1 cellular context compared by ENCODE assay signal in the genomic region with DNA sequence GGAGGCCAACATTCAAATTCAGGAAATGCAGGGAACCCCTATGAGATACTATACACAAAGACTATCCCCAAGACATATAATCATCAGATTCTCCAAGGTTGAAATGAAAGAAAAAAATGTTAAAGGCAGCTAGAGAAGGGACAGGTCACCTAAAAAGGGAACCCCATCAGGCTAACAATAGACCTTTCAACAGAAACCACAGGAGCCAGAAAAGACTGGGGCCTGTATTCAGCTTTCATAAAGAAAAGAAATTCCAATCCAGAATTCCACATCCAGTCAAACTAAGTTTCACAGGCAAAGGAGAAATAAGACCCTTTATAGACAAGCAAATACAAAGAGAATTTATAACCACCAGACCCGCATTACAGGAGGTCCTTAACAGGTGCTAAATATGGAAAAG.
TF ChIP-seq lines count a peak whose summit lies in the region.

No MANE protein-coding gene starts in this region.

TF ChIP-seq in GM23338, 12 proteins besides CTCF, POLR2A, EP300 and RAD21:
- TF ChIP-seq, protein P1, sequence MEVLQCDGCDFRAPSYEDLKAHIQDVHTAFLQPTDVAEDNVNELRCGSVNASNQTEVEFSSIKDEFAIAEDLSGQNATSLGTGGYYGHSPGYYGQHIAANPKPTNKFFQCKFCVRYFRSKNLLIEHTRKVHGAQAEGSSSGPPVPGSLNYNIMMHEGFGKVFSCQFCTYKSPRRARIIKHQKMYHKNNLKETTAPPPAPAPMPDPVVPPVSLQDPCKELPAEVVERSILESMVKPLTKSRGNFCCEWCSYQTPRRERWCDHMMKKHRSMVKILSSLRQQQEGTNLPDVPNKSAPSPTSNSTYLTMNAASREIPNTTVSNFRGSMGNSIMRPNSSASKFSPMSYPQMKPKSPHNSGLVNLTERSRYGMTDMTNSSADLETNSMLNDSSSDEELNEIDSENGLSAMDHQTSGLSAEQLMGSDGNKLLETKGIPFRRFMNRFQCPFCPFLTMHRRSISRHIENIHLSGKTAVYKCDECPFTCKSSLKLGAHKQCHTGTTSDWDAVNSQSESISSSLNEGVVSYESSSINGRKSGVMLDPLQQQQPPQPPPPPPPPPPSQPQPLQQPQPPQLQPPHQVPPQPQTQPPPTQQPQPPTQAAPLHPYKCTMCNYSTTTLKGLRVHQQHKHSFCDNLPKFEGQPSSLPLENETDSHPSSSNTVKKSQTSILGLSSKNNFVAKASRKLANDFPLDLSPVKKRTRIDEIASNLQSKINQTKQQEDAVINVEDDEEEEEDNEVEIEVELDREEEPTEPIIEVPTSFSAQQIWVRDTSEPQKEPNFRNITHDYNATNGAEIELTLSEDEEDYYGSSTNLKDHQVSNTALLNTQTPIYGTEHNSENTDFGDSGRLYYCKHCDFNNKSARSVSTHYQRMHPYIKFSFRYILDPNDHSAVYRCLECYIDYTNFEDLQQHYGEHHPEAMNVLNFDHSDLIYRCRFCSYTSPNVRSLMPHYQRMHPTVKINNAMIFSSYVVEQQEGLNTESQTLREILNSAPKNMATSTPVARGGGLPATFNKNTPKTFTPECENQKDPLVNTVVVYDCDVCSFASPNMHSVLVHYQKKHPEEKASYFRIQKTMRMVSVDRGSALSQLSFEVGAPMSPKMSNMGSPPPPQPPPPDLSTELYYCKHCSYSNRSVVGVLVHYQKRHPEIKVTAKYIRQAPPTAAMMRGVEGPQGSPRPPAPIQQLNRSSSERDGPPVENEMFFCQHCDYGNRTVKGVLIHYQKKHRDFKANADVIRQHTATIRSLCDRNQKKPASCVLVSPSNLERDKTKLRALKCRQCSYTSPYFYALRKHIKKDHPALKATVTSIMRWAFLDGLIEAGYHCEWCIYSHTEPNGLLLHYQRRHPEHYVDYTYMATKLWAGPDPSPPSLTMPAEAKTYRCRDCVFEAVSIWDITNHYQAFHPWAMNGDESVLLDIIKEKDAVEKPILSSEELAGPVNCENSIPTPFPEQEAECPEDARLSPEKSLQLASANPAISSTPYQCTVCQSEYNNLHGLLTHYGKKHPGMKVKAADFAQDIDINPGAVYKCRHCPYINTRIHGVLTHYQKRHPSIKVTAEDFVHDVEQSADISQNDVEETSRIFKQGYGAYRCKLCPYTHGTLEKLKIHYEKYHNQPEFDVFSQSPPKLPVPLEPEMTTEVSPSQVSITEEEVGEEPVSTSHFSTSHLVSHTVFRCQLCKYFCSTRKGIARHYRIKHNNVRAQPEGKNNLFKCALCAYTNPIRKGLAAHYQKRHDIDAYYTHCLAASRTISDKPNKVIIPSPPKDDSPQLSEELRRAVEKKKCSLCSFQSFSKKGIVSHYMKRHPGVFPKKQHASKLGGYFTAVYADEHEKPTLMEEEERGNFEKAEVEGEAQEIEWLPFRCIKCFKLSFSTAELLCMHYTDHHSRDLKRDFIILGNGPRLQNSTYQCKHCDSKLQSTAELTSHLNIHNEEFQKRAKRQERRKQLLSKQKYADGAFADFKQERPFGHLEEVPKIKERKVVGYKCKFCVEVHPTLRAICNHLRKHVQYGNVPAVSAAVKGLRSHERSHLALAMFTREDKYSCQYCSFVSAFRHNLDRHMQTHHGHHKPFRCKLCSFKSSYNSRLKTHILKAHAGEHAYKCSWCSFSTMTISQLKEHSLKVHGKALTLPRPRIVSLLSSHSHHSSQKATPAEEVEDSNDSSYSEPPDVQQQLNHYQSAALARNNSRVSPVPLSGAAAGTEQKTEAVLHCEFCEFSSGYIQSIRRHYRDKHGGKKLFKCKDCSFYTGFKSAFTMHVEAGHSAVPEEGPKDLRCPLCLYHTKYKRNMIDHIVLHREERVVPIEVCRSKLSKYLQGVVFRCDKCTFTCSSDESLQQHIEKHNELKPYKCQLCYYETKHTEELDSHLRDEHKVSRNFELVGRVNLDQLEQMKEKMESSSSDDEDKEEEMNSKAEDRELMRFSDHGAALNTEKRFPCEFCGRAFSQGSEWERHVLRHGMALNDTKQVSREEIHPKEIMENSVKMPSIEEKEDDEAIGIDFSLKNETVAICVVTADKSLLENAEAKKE (CRISPR knock-in tag; IDR thresholded peaks at IDR 0.05) = peak; percentile 81
- no peak for TF ChIP-seq EZH2 (IDR thresholded peaks at IDR 0.05; ENCODE audit: low read depth, unreplicated experiment)
